25 cellular contexts compared by ENCODE assay signal in genomic region chr16:24347556-24347955, GRCh38.
"Had no signal": no experiment of that assay in that cellular context is flagged by ENCODE, and none has a peak within 500 bp of the region (broad histone marks: within the 10 kb centered on the region; RNA-seq: fewer than 3 reads in every experiment).

No MANE protein-coding gene starts in this region.

- H3K4me3 Mint-ChIP-seq: activated CD8-positive, alpha-beta T cell treated with anti-CD3 and anti-CD28 coated beads for 36 hours; activated T-cell treated with anti-CD3 and anti-CD28 coated beads, Interleukin-2, amount 50 U/mL, for 72 hours; T-cell had no signal

- H3K27me3 ChIP-seq: adrenal gland, MG63 had no signal

- H3K9me3 Mint-ChIP-seq: activated CD8-positive, alpha-beta T cell treated with anti-CD3 and anti-CD28 coated beads for 36 hours; activated T-cell treated with anti-CD3 and anti-CD28 coated beads, Interleukin-2, amount 50 U/mL, for 72 hours; activated T-helper 2 cell treated with anti-CD3 and anti-CD28 coated beads, Interferon-gamma antibody, Interleukin-2, Interleukin-4, amounts not matched to agents 10 μg/mL and 5 μg/mL and 100 μg/mL, durations not matched to agents 14 hours and 24 hours and 36 hours had no signal

- H3K27ac Mint-ChIP-seq: activated CD8-positive, alpha-beta T cell treated with anti-CD3 and anti-CD28 coated beads for 36 hours; activated naive CD8-positive, alpha-beta T cell treated with anti-CD3 and anti-CD28 coated beads, Interleukin-2, amount 10 ng/mL, durations not matched to agents 7 days and 5 days; activated T-cell treated with anti-CD3 and anti-CD28 coated beads, Interleukin-2, amount 50 U/mL, for 72 hours; activated T-helper 2 cell treated with anti-CD3 and anti-CD28 coated beads, Interferon-gamma antibody, Interleukin-2, Interleukin-4, amounts not matched to agents 10 μg/mL and 5 μg/mL and 100 μg/mL, durations not matched to agents 14 hours and 24 hours and 36 hours; T-cell had no signal

- H3K9me3 ChIP-seq: adrenal gland, MG63 had no signal

- ATAC-seq: activated CD8-positive, alpha-beta T cell treated with anti-CD3 and anti-CD28 coated beads for 36 hours; T-cell had no signal

- H3K36me3 Mint-ChIP-seq: activated naive CD8-positive, alpha-beta T cell treated with anti-CD3 and anti-CD28 coated beads, Interleukin-2, amount 10 ng/mL, durations not matched to agents 7 days and 5 days; T-cell had no signal

- DNase-seq: activated CD4-positive, alpha-beta T cell treated with anti-CD3 and anti-CD28 coated beads, Interleukin-2, amount 50 U/mL, for 1 hour; activated CD4-positive, CD25-positive, alpha-beta regulatory T cell; activated CD8-positive, alpha-beta memory T cell treated with anti-CD3 and anti-CD28 coated beads, Interleukin-2, amount 50 U/mL, for 4 hours; activated CD8-positive, alpha-beta T cell treated with anti-CD3 and anti-CD28 coated beads for 36 hours; activated naive CD4-positive, alpha-beta T cell treated with anti-CD3 and anti-CD28 coated beads, Interleukin-2, amount 50 U/mL, for 16 hours; activated naive CD8-positive, alpha-beta T cell treated with anti-CD3 and anti-CD28 coated beads, Interleukin-2, amount 10 ng/mL, durations not matched to agents 7 days and 5 days; activated T-cell treated with anti-CD3 and anti-CD28 coated beads, Interleukin-2, amount 50 U/mL, for 72 hours; adrenal gland; anterior cingulate cortex; central memory CD4-positive, alpha-beta T cell; MG63; NCI-H1105; NCI-H1436; NCI-H1694 treated with DMSO at 0.1 percent for 48 hours; NCI-H2029 treated with DMSO at 0.1 percent for 48 hours; NCI-H345; NCI-H510A treated with DMSO at 0.1 percent for 48 hours; PC-9; SIG-M5; T-cell; T-helper 2 cell; T1000 had no signal

- H3K9ac ChIP-seq: KMS-11 had no signal

- H3K36me3 ChIP-seq: adrenal gland, MG63 had no signal

- H2AFZ ChIP-seq: PC-9 had no signal

- H3K4me1 ChIP-seq: adrenal gland had no signal

- H3K4me1 Mint-ChIP-seq: T-cell had no signal

- H3K27ac ChIP-seq: adrenal gland, KMS-11, PC-9, SK-N-MC had no signal

- H3K4me3 ChIP-seq: adrenal gland, MG63, PC-9, SK-N-MC had no signal

- H3K4me2 ChIP-seq: KMS-11, PC-9 had no signal
